ENCODE assay signal across 12 cellular contexts in genomic region chr6:33329058-33329457, GRCh38.
"Had no signal": no experiment of that assay in that cellular context is flagged by ENCODE, and none has a peak within 500 bp of the region (broad histone marks: within the 10 kb centered on the region; RNA-seq: fewer than 3 reads in every experiment).

No MANE protein-coding gene starts in this region.

- H3K4me2 ChIP-seq: neural progenitor cell had no signal

- H3K9me3 ChIP-seq: left ventricle myocardium inferior, thyroid gland, vagina had no signal

- H2AFZ ChIP-seq: neural progenitor cell, parathyroid adenoma had no signal

- H3K4me1 Mint-ChIP-seq: activated T-helper 17 cell treated with anti-CD3 and anti-CD28 coated beads, Interleukin-2, amount 50 U/mL, for 72 hours had no signal

- H3K4me3 Mint-ChIP-seq: activated CD4-positive, alpha-beta T cell treated with anti-CD3 and anti-CD28 coated beads, Interleukin-2, amount 10 ng/mL, durations not matched to agents 24 days and 14 days; activated naive CD4-positive, alpha-beta T cell treated with anti-CD3 and anti-CD28 coated beads for 36 hours; activated T-helper 17 cell treated with anti-CD3 and anti-CD28 coated beads, Interleukin-2, amount 50 U/mL, for 72 hours; neural progenitor cell had no signal

- H3K36me3 Mint-ChIP-seq: neural progenitor cell had no signal

- H3K9me3 Mint-ChIP-seq: activated CD4-positive, alpha-beta T cell treated with anti-CD3 and anti-CD28 coated beads, Interleukin-2, amount 10 ng/mL, durations not matched to agents 24 days and 14 days; activated naive CD4-positive, alpha-beta T cell treated with anti-CD3 and anti-CD28 coated beads for 36 hours; activated T-helper 17 cell treated with anti-CD3 and anti-CD28 coated beads, Interleukin-2, amount 50 U/mL, for 72 hours; neural progenitor cell had no signal

- H3K4me1 ChIP-seq: neural progenitor cell, parathyroid adenoma had no signal

- ATAC-seq: activated T-helper 17 cell treated with anti-CD3 and anti-CD28 coated beads, Interleukin-2, amount 50 U/mL, for 72 hours had no signal

- H3K36me3 ChIP-seq: left ventricle myocardium inferior, neural progenitor cell, thyroid gland, vagina had no signal

- H3K27me3 Mint-ChIP-seq: activated CD4-positive, alpha-beta T cell treated with anti-CD3 and anti-CD28 coated beads, Interleukin-2, amount 10 ng/mL, durations not matched to agents 24 days and 14 days; activated T-helper 17 cell treated with anti-CD3 and anti-CD28 coated beads, Interleukin-2, amount 50 U/mL, for 72 hours had no signal

- H3K9ac ChIP-seq: neural progenitor cell, parathyroid adenoma had no signal

- H3K27ac ChIP-seq: epithelial cell of prostate, left ventricle myocardium inferior, neural progenitor cell, parathyroid adenoma, thyroid gland, vagina had no signal

- H3K27me3 ChIP-seq: neural progenitor cell, thyroid gland, vagina had no signal

- H3K79me2 ChIP-seq: parathyroid adenoma had no signal

- DNase-seq: activated CD4-positive, alpha-beta T cell treated with anti-CD3 and anti-CD28 coated beads, Interleukin-2, amount 10 ng/mL, durations not matched to agents 24 days and 14 days; activated naive CD4-positive, alpha-beta T cell treated with anti-CD3 and anti-CD28 coated beads for 36 hours; effector CD4-positive, alpha-beta T cell; kidney; left ventricle myocardium inferior; mesendoderm; thyroid gland had no signal

- H3K4me3 ChIP-seq: left ventricle myocardium inferior, neural progenitor cell, thyroid gland, vagina had no signal

- H3K27ac Mint-ChIP-seq: activated CD4-positive, alpha-beta T cell treated with anti-CD3 and anti-CD28 coated beads, Interleukin-2, amount 10 ng/mL, durations not matched to agents 24 days and 14 days; activated naive CD4-positive, alpha-beta T cell treated with anti-CD3 and anti-CD28 coated beads for 36 hours; activated T-helper 17 cell treated with anti-CD3 and anti-CD28 coated beads, Interleukin-2, amount 50 U/mL, for 72 hours had no signal
